Comparison of ENCODE assay signal across 36 cellular contexts in genomic region chr2:232610081-232610480, GRCh38. TPM values are rescaled to one million over a fixed set of nuclear protein-coding genes. Genes with fewer than 3 reads are reported as not detected.
"Had no signal": no experiment of that assay in that cellular context is flagged by ENCODE, and none has a peak within 500 bp of the region (broad histone marks: within the 10 kb centered on the region; RNA-seq: fewer than 3 reads in every experiment).

No MANE protein-coding gene starts in this region.

- H3K36me3 ChIP-seq: adrenal gland, MG63, Peyer's patch had no signal

- H3K4me3 Mint-ChIP-seq: activated B cell treated with CpG ODN at 0.5 μM for 24 hours; activated CD8-positive, alpha-beta T cell treated with anti-CD3 and anti-CD28 coated beads for 36 hours; activated naive CD4-positive, alpha-beta T cell treated with anti-CD3 and anti-CD28 coated beads, Interleukin-2, amount 50 U/mL, for 24 hours; activated T-cell treated with anti-CD3 and anti-CD28 coated beads, Interleukin-2, amount 50 U/mL, for 24 hours had no signal

- DNase-seq: activated B cell treated with CpG ODN at 0.5 μM for 24 hours; activated CD4-positive, alpha-beta T cell treated with anti-CD3 and anti-CD28 coated beads for 1 hour; activated CD4-positive, alpha-beta T cell treated with anti-CD3 and anti-CD28 coated beads for 48 hours; activated CD4-positive, alpha-beta T cell treated with anti-CD3 and anti-CD28 coated beads, Interleukin-2, amount 50 U/mL, for 4 hours; activated CD8-positive, alpha-beta T cell treated with anti-CD3 and anti-CD28 coated beads for 36 hours; activated gamma-delta T cell; activated naive CD4-positive, alpha-beta T cell treated with Interleukin-2 at 50 U/mL for 16 hours; activated T-cell treated with anti-CD3 and anti-CD28 coated beads, Interleukin-2, amount 50 U/mL, for 24 hours; adrenal gland; body of pancreas; caudate nucleus; cerebellar nuclear complex; MG63; NCI-H1092; NCI-H146; NCI-H187; NCI-H2029 treated with DMSO at 0.1 percent for 48 hours; NCI-H2107; NCI-H2171; NCI-H510A; NCI-H526; NCI-H748 treated with DMSO at 0.1 percent for 48 hours; NK-92 treated with Interleukin-12 subunit alpha and Interleukin-12 subunit beta, amount 100 ng/mL, for 24 hours; Peyer's patch; Right ventricle myocardium superior; RPMI8226; SW 1271; T-helper 1 cell; T-helper 2 cell; T-helper 9 cell had no signal

- H3K27ac ChIP-seq: adrenal gland, body of pancreas, Peyer's patch, VCaP had no signal

- H3K4me3 ChIP-seq: adrenal gland, body of pancreas, K562, MG63, Peyer's patch had no signal

- H3K27ac Mint-ChIP-seq: activated B cell treated with CpG ODN at 0.5 μM for 24 hours; activated CD8-positive, alpha-beta T cell treated with anti-CD3 and anti-CD28 coated beads for 36 hours; activated naive CD4-positive, alpha-beta T cell treated with anti-CD3 and anti-CD28 coated beads, Interleukin-2, amount 50 U/mL, for 24 hours; activated T-cell treated with anti-CD3 and anti-CD28 coated beads, Interleukin-2, amount 50 U/mL, for 24 hours; activated T-helper 2 cell treated with anti-CD3 and anti-CD28 coated beads, Interferon-gamma antibody, Interleukin-2, Interleukin-4, amounts not matched to agents 10 μg/mL and 5 μg/mL and 100 μg/mL, durations not matched to agents 14 hours and 24 hours and 36 hours had no signal

- H3K36me3 Mint-ChIP-seq: activated naive CD4-positive, alpha-beta T cell treated with anti-CD3 and anti-CD28 coated beads, Interleukin-2, amount 50 U/mL, for 24 hours had no signal

- H3K27me3 Mint-ChIP-seq: activated CD8-positive, alpha-beta T cell treated with anti-CD3 and anti-CD28 coated beads for 36 hours; activated naive CD4-positive, alpha-beta T cell treated with anti-CD3 and anti-CD28 coated beads, Interleukin-2, amount 50 U/mL, for 24 hours; activated T-cell treated with anti-CD3 and anti-CD28 coated beads, Interleukin-2, amount 50 U/mL, for 24 hours had no signal

- H3K27me3 ChIP-seq: adrenal gland, body of pancreas, MG63, Peyer's patch had no signal

- H3K9me3 Mint-ChIP-seq: activated B cell treated with CpG ODN at 0.5 μM for 24 hours; activated CD8-positive, alpha-beta T cell treated with anti-CD3 and anti-CD28 coated beads for 36 hours; activated naive CD4-positive, alpha-beta T cell treated with anti-CD3 and anti-CD28 coated beads, Interleukin-2, amount 50 U/mL, for 24 hours; activated T-cell treated with anti-CD3 and anti-CD28 coated beads, Interleukin-2, amount 50 U/mL, for 24 hours; activated T-helper 2 cell treated with anti-CD3 and anti-CD28 coated beads, Interferon-gamma antibody, Interleukin-2, Interleukin-4, amounts not matched to agents 10 μg/mL and 5 μg/mL and 100 μg/mL, durations not matched to agents 14 hours and 24 hours and 36 hours had no signal

- ATAC-seq: activated CD8-positive, alpha-beta T cell treated with anti-CD3 and anti-CD28 coated beads for 36 hours; body of pancreas; K562 had no signal

- H3K9me3 ChIP-seq: adrenal gland, body of pancreas, MG63, Peyer's patch had no signal

RNA-seq across cellular contexts. Expression of gene EFHD1, which starts 23.3 kb away (rescaled TPM):
- total RNA-seq: activated B cell treated with CpG ODN at 0.5 μM for 24 hours, bronchial epithelial cell, OCI-LY7 had no signal
